Comparison of ENCODE assay signal across 28 cellular contexts in genomic region chr10:130500251-130501000, GRCh38.
DNase-seq lines count a peak whose midpoint lies in the region; ATAC-seq and TF ChIP-seq lines count a peak whose summit lies in the region.
"Had no signal": no experiment of that assay in that cellular context is flagged by ENCODE, and none has a peak within 500 bp of the region (broad histone marks: within the 10 kb centered on the region; RNA-seq: fewer than 3 reads in every experiment).

No MANE protein-coding gene starts in this region.

- ATAC-seq in left ventricle myocardium superior (no peak), GM18517 (IDR thresholded peaks at IDR 0.05; ENCODE audit: unreplicated experiment) (no peak)
- ATAC-seq: A549, HepG2, Panc1 had no signal

- H3K27ac ChIP-seq in left ventricle myocardium inferior (replicated peaks) = no peak overlapping the region
- H3K27ac ChIP-seq: A549; BLaER1 treated with 17β-estradiol and CSF1 and Interleukin-3, amounts not matched to agents 10 nM and 100 nM; GM23248; RWPE1 had no signal

- DNase-seq in left ventricle myocardium superior = peak; percentile 5
- no peak for DNase-seq in left ventricle myocardium inferior
- DNase-seq in ecto neural progenitor cell (ENCODE audit: low spot score) = peak; percentile 28
- DNase-seq in posterior vena cava (ENCODE audit: low spot score) = peak; percentile 69
- no peak for DNase-seq in midbrain (lab: John Stamatoyannopoulos, UW)
- no peak for DNase-seq in NK-92 treated with Interleukin-12 subunit alpha and Interleukin-12 subunit beta, amount 100 ng/mL, for 24 hours (lab: John Stamatoyannopoulos, UW)
- DNase-seq: AML-193; CD4-positive, alpha-beta memory T cell; COR-L47; DMS53; GM23248; H7; Karpas-422; NCI-H1092; NCI-H1417 treated with DMSO at 0.1 percent for 48 hours; NCI-H1694 treated with DMSO at 0.1 percent for 48 hours; NCI-H2081 treated with DMSO at 0.1 percent for 48 hours; NCI-H2171; NCI-H226; NCI-H510A; NCI-H69; SHP77 had no signal

- H3K4me1 ChIP-seq in left ventricle myocardium inferior = no peaks in the 10 kb centered on the region
- H3K4me1 ChIP-seq: A549 had no signal

- peaks cover 27% of the 10 kb centered on the region for H3K9me3 ChIP-seq in left ventricle myocardium inferior (replicated peaks)
- H3K9me3 ChIP-seq: A549 had no signal

- TF ChIP-seq CTCF in left ventricle myocardium inferior (IDR thresholded peaks at IDR 0.05; ENCODE audit: borderline replicate concordance) = no peak

- no peaks in the 10 kb centered on the region for H3K36me3 ChIP-seq in left ventricle myocardium inferior
- H3K36me3 ChIP-seq: BLaER1 treated with 17β-estradiol and CSF1 and Interleukin-3, amounts not matched to agents 10 nM and 100 nM had no signal

- intact Hi-C loops in left ventricle myocardium superior (cut with micrococcal nuclease) = no loop called here
- intact Hi-C loops in left ventricle myocardium inferior (cut with micrococcal nuclease) = no loop called here
- intact Hi-C loops in posterior vena cava (cut with DNase I) = no loop called here

- no peak overlapping the region for H3K4me3 ChIP-seq in left ventricle myocardium inferior
- H3K4me3 ChIP-seq: A549; BLaER1 treated with 17β-estradiol and CSF1 and Interleukin-3, amounts not matched to agents 10 nM and 100 nM; GM23248 had no signal

- H3K27me3 ChIP-seq in left ventricle myocardium inferior (ENCODE audit: low read depth) = peaks cover 23% of the 10 kb centered on the region
- H3K27me3 ChIP-seq: BLaER1 treated with 17β-estradiol and CSF1 and Interleukin-3, amounts not matched to agents 10 nM and 100 nM had no signal

Comparison
In these comparisons a context has a peak if more than half of its experiments do, and no peak if none do; other contexts are left out.
1. DNase-seq: peak in left ventricle myocardium superior (single experiment), ecto neural progenitor cell (single experiment) and posterior vena cava (single experiment); none in left ventricle myocardium inferior (single experiment), midbrain (single experiment) and NK-92 treated with Interleukin-12 subunit alpha and Interleukin-12 subunit beta, amount 100 ng/mL, for 24 hours (single experiment).